ENCODE assay signal across 23 cellular contexts in genomic region chr6:161125591-161125990, GRCh38.
DNase-seq lines count a peak whose midpoint lies in the region; ATAC-seq and TF ChIP-seq lines count a peak whose summit lies in the region.
"Had no signal": no experiment of that assay in that cellular context is flagged by ENCODE, and none has a peak within 500 bp of the region (broad histone marks: within the 10 kb centered on the region; RNA-seq: fewer than 3 reads in every experiment).

No MANE protein-coding gene starts in this region.

- CTCF ChIA-PET in HEK293 (lab: Yijun Ruan, JAX) = interaction anchor here (3.4 kb wide), 1 partner anchor 245 kb away, joined by 16 read pairs; no protein-coding TSS in a partner anchor

- peak overlapping the region; percentile 10 for H3K27ac Mint-ChIP-seq in T-helper 17 cell
- no peak overlapping the region for H3K27ac Mint-ChIP-seq in endodermal cell
- H3K27ac Mint-ChIP-seq: CD4-positive, alpha-beta T cell had no signal

- peaks cover 69% of the 10 kb centered on the region for H3K9me3 Mint-ChIP-seq in endodermal cell

- H3K36me3 ChIP-seq in HEK293 (ENCODE audit: control insufficient read depth in 2 of 2, insufficient read depth in 1 of 2, low read length in 2 of 2) = peaks cover 0 to 12% of the 10 kb centered on the region in 2 experiments; a peak in 1 of 3 replicates
- H3K36me3 ChIP-seq in endodermal cell (ENCODE audit: control insufficient read depth, insufficient read depth, low read length) = peaks cover 78% of the 10 kb centered on the region
- peaks cover 51% of the 10 kb centered on the region for H3K36me3 ChIP-seq in mesodermal cell (ENCODE audit: control insufficient read depth, insufficient read depth, low read length)

- 86 to 90% methylated on average over 1 to 2 of the region's 2 CpGs for WGBS in endodermal cell (ENCODE audit: insufficient coverage in 1 of 2, insufficient read length in 1 of 2), 2 experiments
- 83% methylated on average over 1 of the region's 2 CpGs; no CpG with 5 or more reads in 1 of the 2 experiments for WGBS in mesodermal cell (ENCODE audit: insufficient coverage in 2 of 2), 2 experiments

- no peak overlapping the region for H3K27ac ChIP-seq in HEK293 (ENCODE audit: extremely low read depth, low read depth, low read length)
- H3K27ac ChIP-seq in endodermal cell (ENCODE audit: low read depth, low read length) = no peak overlapping the region
- H3K27ac ChIP-seq in mesodermal cell (ENCODE audit: low read depth, low read length, severe bottlenecking) = peak overlapping the region; percentile 36
- H3K27ac ChIP-seq: A549; BLaER1 treated with 17β-estradiol and CSF1 and Interleukin-3, amounts not matched to agents 10 nM and 100 nM had no signal

- H3K9ac ChIP-seq in endodermal cell (ENCODE audit: extremely low read depth, low read length, poor library complexity, severe bottlenecking) = no peak overlapping the region
- H3K9ac ChIP-seq: BLaER1 treated with 17β-estradiol and CSF1 and Interleukin-3, amounts not matched to agents 10 nM and 100 nM had no signal

- H3K9me3 ChIP-seq in HEK293 (ENCODE audit: control insufficient read depth, insufficient read depth, low read depth, low read length) (no peaks in the 10 kb centered on the region), T-helper 17 cell (ENCODE audit: control insufficient read depth, low read length, poor library complexity, severe bottlenecking) (no peaks in the 10 kb centered on the region), endodermal cell (ENCODE audit: control insufficient read depth, low read length) (peaks cover 88% of the 10 kb centered on the region), mesodermal cell (ENCODE audit: control insufficient read depth, low read length) (peaks cover 43% of the 10 kb centered on the region)
- H3K9me3 ChIP-seq: BE2C had no signal

- H3K27me3 Mint-ChIP-seq in T-helper 17 cell (no peaks in the 10 kb centered on the region), endodermal cell (ENCODE audit: insufficient read depth) (no peaks in the 10 kb centered on the region)
- H3K27me3 Mint-ChIP-seq: CD4-positive, alpha-beta T cell; CD8-positive, alpha-beta memory T cell had no signal

- TF ChIP-seq CTCF in HEK293 (tag by site-specific recombination; IDR thresholded peaks at IDR 0.05) (no peak), endodermal cell (conservative IDR thresholded peaks at IDR 0.05) (no peak)

- H3K4me3 Mint-ChIP-seq in T-helper 17 cell (no peak overlapping the region), endodermal cell (no peak overlapping the region)
- H3K4me3 Mint-ChIP-seq: CD14-positive monocyte; CD4-positive, alpha-beta T cell; CD8-positive, alpha-beta memory T cell had no signal

- no peak overlapping the region for H3K4me3 ChIP-seq in HEK293 (ENCODE audit: low read depth, low read length)
- peak overlapping the region; percentile 4 for H3K4me3 ChIP-seq in endodermal cell (ENCODE audit: low read length)
- no peak overlapping the region for H3K4me3 ChIP-seq in mesodermal cell (ENCODE audit: extremely low read depth, insufficient read depth, low read length, poor library complexity, severe bottlenecking)
- H3K4me3 ChIP-seq: A549; BLaER1 treated with 17β-estradiol and CSF1 and Interleukin-3, amounts not matched to agents 10 nM and 100 nM; GM12878 had no signal

- DNase-seq in T-helper 17 cell (no peak), endodermal cell (no peak), nucleus accumbens (lab: John Stamatoyannopoulos, UW) (no peak), SW480 (ENCODE audit: low spot score) (no peak), SHP77 treated with DMSO at 0.1 percent for 48 hours (lab: John Stamatoyannopoulos, UW) (no peak)
- DNase-seq: 8988T; ACHN; AML-193; BE2C; CD4-positive, alpha-beta T cell; CD8-positive, alpha-beta memory T cell; DMS 273 treated with DMSO at 0.1 percent for 48 hours; DMS79; EL; GDM1; H7; HCEC 1CT had no signal

- H3K36me3 Mint-ChIP-seq in T-helper 17 cell (ENCODE audit: low read depth) (peaks cover 7% of the 10 kb centered on the region), endodermal cell (ENCODE audit: low read depth) (peaks cover 96% of the 10 kb centered on the region)

- no peaks in the 10 kb centered on the region for H3K4me1 ChIP-seq in HEK293 (ENCODE audit: control insufficient read depth, insufficient read depth, low read length)
- H3K4me1 ChIP-seq in endodermal cell (ENCODE audit: control insufficient read depth, insufficient read depth, low read length) = no peaks in the 10 kb centered on the region
- no peaks in the 10 kb centered on the region for H3K4me1 ChIP-seq in mesodermal cell (ENCODE audit: control insufficient read depth, insufficient read depth, low read length, poor library complexity, severe bottlenecking)
- H3K4me1 ChIP-seq: A549; BE2C; BLaER1 treated with 17β-estradiol and CSF1 and Interleukin-3, amounts not matched to agents 10 nM and 100 nM had no signal

- no peak for ATAC-seq in T-helper 17 cell
- ATAC-seq: A549, GM12878 had no signal

- POLR2A ChIA-PET in HEK293 (lab: Yijun Ruan, JAX) = no interaction called here

- H3K27me3 ChIP-seq in endodermal cell (ENCODE audit: control insufficient read depth, insufficient read depth, low read length, poor library complexity, severe bottlenecking) = no peaks in the 10 kb centered on the region
- H3K27me3 ChIP-seq: BE2C; BLaER1 treated with 17β-estradiol and CSF1 and Interleukin-3, amounts not matched to agents 10 nM and 100 nM had no signal

- H3K4me1 Mint-ChIP-seq in T-helper 17 cell = peaks cover 18% of the 10 kb centered on the region
- no peaks in the 10 kb centered on the region for H3K4me1 Mint-ChIP-seq in endodermal cell
- H3K4me1 Mint-ChIP-seq: CD14-positive monocyte had no signal

TF ChIP-seq in HEK293, 187 proteins besides CTCF, POLR2A, EP300 and RAD21:
- peak; percentile 19 for TF ChIP-seq SETDB1 (IDR thresholded peaks at IDR 0.05; ENCODE audit: insufficient read length, low read length)
- no peak for TF ChIP-seq TCF7L2 (IDR thresholded peaks at IDR 0.05; ENCODE audit: borderline replicate concordance, low read depth, low read length)
TF ChIP-seq in HEK293: peak in this region for 1.
